Comparison of ENCODE assay signal across 14 cellular contexts in the genomic region with DNA sequence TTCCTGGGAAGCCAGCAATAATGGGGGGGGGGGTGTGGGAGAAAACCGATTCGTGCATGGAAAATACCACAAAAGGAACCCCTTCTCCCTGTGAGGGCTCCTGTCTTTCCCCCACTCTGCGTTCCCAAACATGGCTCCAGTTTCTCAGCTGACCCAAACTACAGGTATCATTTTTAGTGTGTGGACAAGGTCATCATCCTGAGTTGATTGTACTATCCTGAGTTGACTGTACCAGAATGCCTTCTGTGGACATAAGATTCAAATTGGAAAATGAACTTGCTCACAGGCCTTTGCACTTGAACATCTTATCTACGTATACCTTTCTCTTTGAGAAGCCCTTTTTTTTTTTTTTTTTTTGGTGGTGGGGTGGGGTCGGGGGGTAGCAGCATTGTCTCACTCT. TPM values are rescaled to one million over a fixed set of nuclear protein-coding genes. Genes with fewer than 3 reads are reported as not detected.
DNase-seq lines count a peak whose midpoint lies in the region; ATAC-seq and TF ChIP-seq lines count a peak whose summit lies in the region.
"Had no signal": no experiment of that assay in that cellular context is flagged by ENCODE, and none has a peak within 500 bp of the region (broad histone marks: within the 10 kb centered on the region; RNA-seq: fewer than 3 reads in every experiment).

No MANE protein-coding gene starts in this region.

- H4K20me1 ChIP-seq in GM23338 (replicated peaks; ENCODE audit: insufficient read depth) = peaks cover 43% of the 10 kb centered on the region

- no peak for TF ChIP-seq POLR2A in gastrocnemius medialis (IDR thresholded peaks at IDR 0.05)

- peaks cover 53% of the 10 kb centered on the region for H3F3A ChIP-seq in GM23338 (replicated peaks; ENCODE audit: low read depth)

- H3K27me3 Mint-ChIP-seq in GM23338 (ENCODE audit: insufficient read depth, low read depth, poor library complexity) = peaks cover 58% of the 10 kb centered on the region
- no peaks in the 10 kb centered on the region for H3K27me3 Mint-ChIP-seq in chondrocyte (ENCODE audit: low read depth)
- H3K27me3 Mint-ChIP-seq: IgD-negative memory B cell had no signal

- ATAC-seq in GM23338 (no peak), gastrocnemius medialis (no peak), GM21526 (IDR thresholded peaks at IDR 0.05; ENCODE audit: low FRiP score, unreplicated experiment) (no peak)

- no peak overlapping the region for H3K4me3 Mint-ChIP-seq in GM23338
- H3K4me3 Mint-ChIP-seq in chondrocyte (ENCODE audit: unreplicated experiment) = no peak overlapping the region
- H3K4me3 Mint-ChIP-seq: IgD-negative memory B cell had no signal

- intact Hi-C loops in gastrocnemius medialis (cut with DNase I; ENCODE audit: low total_unique reads) = loop anchor here (2.0 to 5.0 kb wide), 3 partner anchors 45 to 75 kb away; no protein-coding TSS in a partner anchor

- H3K27ac ChIP-seq in GM23338 (ENCODE audit: low read depth) (peak overlapping the region; percentile 45; the same call in 1 of the 2 replicates), gastrocnemius medialis (peak overlapping the region; percentile 71 to 83 (median 78))
- H3K27ac ChIP-seq: SK-N-MC had no signal

- H3K36me3 ChIP-seq in GM23338 (ENCODE audit: insufficient read depth) = peaks cover 53% of the 10 kb centered on the region
- H3K36me3 ChIP-seq in gastrocnemius medialis = peaks cover 0 to 62% of the 10 kb centered on the region in 2 donors

- TF ChIP-seq CTCF in GM12865 (IDR thresholded peaks at IDR 0.05; ENCODE audit: insufficient read depth, low read depth, low read length, missing control alignments) (no peak), GM23338 (conservative IDR thresholded peaks at IDR 0.05; ENCODE audit: low read depth in 2 of 2) (no peak), chondrocyte (IDR thresholded peaks at IDR 0.05) (no peak), gastrocnemius medialis (IDR thresholded peaks at IDR 0.05 in 4 of 5, conservative IDR thresholded peaks at IDR 0.05 in 1 of 5) (no peak)

- peaks cover 5% of the 10 kb centered on the region; the same call in 1 of the 2 replicates for H3K79me2 ChIP-seq in GM23338 (replicated peaks; ENCODE audit: insufficient read depth)

- H3K4me1 Mint-ChIP-seq in GM23338 = no peaks in the 10 kb centered on the region
- peaks cover 14% of the 10 kb centered on the region for H3K4me1 Mint-ChIP-seq in chondrocyte (ENCODE audit: low read depth)

- H3K27me3 ChIP-seq in GM23338 (ENCODE audit: insufficient read depth) (no peaks in the 10 kb centered on the region), gastrocnemius medialis (no peaks in the 10 kb centered on the region)
- H3K27me3 ChIP-seq: BE2C had no signal

- no peak overlapping the region for H3K4me3 ChIP-seq in GM12865 (ENCODE audit: low read depth, low read length)
- no peak overlapping the region for H3K4me3 ChIP-seq in GM23338
- no peak overlapping the region for H3K4me3 ChIP-seq in gastrocnemius medialis
- H3K4me3 ChIP-seq: SK-N-MC had no signal

- in situ Hi-C loops in gastrocnemius medialis (cut with MboI; ENCODE audit: low sequenced_read_pairs in 4 of 4) = loop anchor here in 1 of 4 donors (10.0 kb wide), 1 partner anchor 63 kb away; no protein-coding TSS in a partner anchor

- H3K36me3 Mint-ChIP-seq in GM23338 (ENCODE audit: low read depth) (peaks cover 93% of the 10 kb centered on the region), chondrocyte (ENCODE audit: low read depth) (peaks cover 36% of the 10 kb centered on the region)

- H3K9me2 ChIP-seq in GM23338 (ENCODE audit: insufficient read depth) = no peaks in the 10 kb centered on the region

- H3K9me3 Mint-ChIP-seq in GM23338 (no peaks in the 10 kb centered on the region; the same call in 2 of the 3 replicates), chondrocyte (ENCODE audit: low read depth) (no peaks in the 10 kb centered on the region)
- H3K9me3 Mint-ChIP-seq: IgD-negative memory B cell had no signal

- no peak overlapping the region for H3K4me2 ChIP-seq in GM23338

- no peak overlapping the region for H2AFZ ChIP-seq in GM23338

- H3K9me3 ChIP-seq in gastrocnemius medialis = no peaks in the 10 kb centered on the region
- H3K9me3 ChIP-seq: BE2C had no signal

- H3K27ac Mint-ChIP-seq in GM23338 (no peak overlapping the region), chondrocyte (ENCODE audit: unreplicated experiment) (peak overlapping the region; percentile 69)
- H3K27ac Mint-ChIP-seq: IgD-negative memory B cell had no signal

- H3K4me1 ChIP-seq in GM23338 (ENCODE audit: insufficient read depth) = no peaks in the 10 kb centered on the region; the same call in 1 of the 2 replicates
- peaks cover 24 to 28% of the 10 kb centered on the region in 2 donors for H3K4me1 ChIP-seq in gastrocnemius medialis
- H3K4me1 ChIP-seq: BE2C had no signal

- DNase-seq in GM12865 (ENCODE audit: low read depth) = peak; percentile 16
- no peak for DNase-seq in GM23338 (ENCODE audit: low spot score)
- no peak for DNase-seq in chondrocyte (ENCODE audit: low spot score)
- DNase-seq in gastrocnemius medialis = no peak
- DNase-seq in NCI-H146 (lab: John Stamatoyannopoulos, UW) = no peak
- no peak for DNase-seq in stimulated activated CD4-positive, alpha-beta T cell treated with anti-CD3 and anti-CD28 coated beads, Interleukin-1b, Interleukin-23, amount 100 ng/mL, for 48 hours
- DNase-seq: GOT3, NCI-H1105 treated with DMSO at 0.1 percent for 48 hours, NCI-H1694, NCI-H524 treated with DMSO at 0.1 percent for 48 hours had no signal

TF ChIP-seq in GM23338, 12 proteins besides CTCF, POLR2A, EP300 and RAD21:
- no peak for TF ChIP-seq ZNF331 (CRISPR knock-in tag; IDR thresholded peaks at IDR 0.05; ENCODE audit: low read depth)
- no peak for TF ChIP-seq STAT1 (IDR thresholded peaks at IDR 0.05; ENCODE audit: unreplicated experiment)
- no peak for TF ChIP-seq NANOG (IDR thresholded peaks at IDR 0.05; ENCODE audit: borderline replicate concordance)
TF ChIP-seq in GM23338: peak in this region for 0.

RNA-seq across cellular contexts. Expression of a gene that starts 49.9 kb away (rescaled TPM):
- total RNA-seq in GM23338 (2014; rRNA removed; shearing (Covaris generic)) = 26.7 and 27.8 TPM in 2 replicates
- 2.6 and 4.2 TPM in 2 replicates for polyA plus RNA-seq in GM23338 (2016; fragmentation: Nextera tagmentation; extraction: Ambion mirVana)
- total RNA-seq in chondrocyte (21.6 to 24.7 TPM (median 23.6 TPM) in 3 replicates), gastrocnemius medialis (10 to 100 TPM; 51.2 to 91.1 (median 74.6) TPM)
